14 cellular contexts compared by ENCODE assay signal in genomic region chr7:27966219-27966780, GRCh38.
"Had no signal": no experiment of that assay in that cellular context is flagged by ENCODE, and none has a peak within 500 bp of the region (broad histone marks: within the 10 kb centered on the region; RNA-seq: fewer than 3 reads in every experiment).

No MANE protein-coding gene starts in this region.

- H3K4me1 Mint-ChIP-seq: endodermal cell had no signal

- ATAC-seq: activated CD4-positive, CD25-positive, alpha-beta regulatory T cell treated with anti-CD3 and anti-CD28 coated beads, Interleukin-2, amount 50 U/mL, for 24 hours; pancreas had no signal

- H3K27ac ChIP-seq: ascending aorta, breast epithelium, pancreas, sigmoid colon, thoracic aorta had no signal

- DNase-seq: activated naive CD4-positive, alpha-beta T cell treated with Interleukin-2 at 50 U/mL for 16 hours; dermis blood vessel endothelial cell; endodermal cell; head of caudate nucleus; mesendoderm; pancreas; sigmoid colon; stimulated activated CD4-positive, alpha-beta T cell treated with anti-CD3 and anti-CD28 coated beads, Interleukin-1b, Interleukin-23, amount 100 ng/mL, for 48 hours had no signal

- H3K4me3 Mint-ChIP-seq: endodermal cell; T-helper 2 cell treated with Interferon-gamma antibody and Interleukin-4, amounts not matched to agents 5 μg/mL and 100 μg/mL, for 36 hours had no signal

- FAIRE-seq: frontal cortex, pancreas had no signal

- H3K9me3 Mint-ChIP-seq: endodermal cell; T-helper 2 cell treated with Interferon-gamma antibody and Interleukin-4, amounts not matched to agents 5 μg/mL and 100 μg/mL, for 36 hours had no signal

- H3K27ac Mint-ChIP-seq: endodermal cell; T-helper 2 cell treated with Interferon-gamma antibody and Interleukin-4, amounts not matched to agents 5 μg/mL and 100 μg/mL, for 36 hours had no signal
